ENCODE assay signal across 2 cellular contexts in genomic region chr15:82534457-82534861, GRCh38.
TF ChIP-seq lines count a peak whose summit lies in the region.
"Not testable (repeated sequence)": the region's sequence is repeated elsewhere in the genome, so short reads cannot be mapped to it uniquely, and the experiment has no call there.

No MANE protein-coding gene starts in this region.

TF ChIP-seq in A549, 52 proteins besides CTCF, POLR2A, EP300 and RAD21:
- TF ChIP-seq HDAC2 (IDR thresholded peaks at IDR 0.05): 0 out of 2 replicates have a peak, but pooled peaks have one; percentile 28
- TF ChIP-seq HOXA7 (CRISPR knock-in tag; IDR thresholded peaks at IDR 0.05): peak; percentile 72; the same call in 1 of the 2 replicates
- 0 out of 2 replicates have a peak, but pooled peaks have one; percentile 23 for TF ChIP-seq FOSB (CRISPR knock-in tag; IDR thresholded peaks at IDR 0.05)
- 0 out of 2 replicates have a peak, but pooled peaks have one; percentile 19 for TF ChIP-seq KDM1A (IDR thresholded peaks at IDR 0.05; ENCODE audit: low read depth)
- TF ChIP-seq TFCP2L1 (CRISPR knock-in tag; IDR thresholded peaks at IDR 0.05): peak; percentile 59; the same call in 1 of the 2 replicates

TF ChIP-seq in K562, 482 proteins besides CTCF, POLR2A, EP300 and RAD21:
- TF ChIP-seq CEBPG (CRISPR knock-in tag; IDR thresholded peaks at IDR 0.05) (peak; percentile 67; the same call in 1 of the 2 replicates), CEBPG (tag; conservative IDR thresholded peaks at IDR 0.05 in 1 of 2, IDR thresholded peaks at IDR 0.05 in 1 of 2) (peak in 1 of 2 experiments; percentile 55; a peak in 1 of 4 replicates), ZNF146 (CRISPR knock-in tag; IDR thresholded peaks at IDR 0.05; ENCODE audit: unreplicated experiment) (peak; percentile 99), HDAC2 (IDR thresholded peaks at IDR 0.05) (peak; percentile 34; the same call in 1 of the 2 replicates), NR2C1 (tag; IDR thresholded peaks at IDR 0.05) (0 out of 2 replicates have a peak, but pooled peaks have one; percentile 31), RBM25 (IDR thresholded peaks at IDR 0.05; ENCODE audit: low read depth, low read length, severe bottlenecking) (peak; percentile 70), TRIM24 (IDR thresholded peaks at IDR 0.05) (peak; percentile 89 to 93), NCOA1 (IDR thresholded peaks at IDR 0.05; ENCODE audit: low read depth) (0 out of 2 replicates have a peak, but pooled peaks have one; percentile 16), SMARCA5 (IDR thresholded peaks at IDR 0.05) (peak; percentile 79), KDM1A (IDR thresholded peaks at IDR 0.05) (peak; percentile 39 to 57; a peak in 2 of 4 replicates), BCOR (IDR thresholded peaks at IDR 0.05) (peak; percentile 84), ADNP (tag; IDR thresholded peaks at IDR 0.05) (peak; percentile 73)
- not testable (repeated sequence) for TF ChIP-seq NR2C1 (IDR thresholded peaks at IDR 0.05)
